ENCODE assay signal across 1 cellular context in genomic region chr2:157247068-157247407, GRCh38.
TF ChIP-seq lines count a peak whose summit lies in the region.

No MANE protein-coding gene starts in this region.

TF ChIP-seq in K562, 482 proteins besides CTCF, POLR2A, EP300 and RAD21 (continued from another document):
- no peak for TF ChIP-seq ZBTB8A (IDR thresholded peaks at IDR 0.05; ENCODE audit: partially characterized antibody)
- TF ChIP-seq FOXK2 (conservative IDR thresholded peaks at IDR 0.05 in 1 of 2, IDR thresholded peaks at IDR 0.05 in 1 of 2; ENCODE audit: low read depth in 2 of 2), result no peak
- no peak for TF ChIP-seq BDP1 (IDR thresholded peaks at IDR 0.05; ENCODE audit: insufficient read depth, insufficient read length)
- TF ChIP-seq RBM15 (IDR thresholded peaks at IDR 0.05; ENCODE audit: insufficient read depth, low read length), result no peak
- TF ChIP-seq MYC (IDR thresholded peaks at IDR 0.05; ENCODE audit: low read depth, low read length), result no peak
- no peak for TF ChIP-seq MYC (CRISPR knock-in tag; IDR thresholded peaks at IDR 0.05; ENCODE audit: borderline replicate concordance, low read depth)
- no peak for TF ChIP-seq NR3C1 (CRISPR knock-in tag; IDR thresholded peaks at IDR 0.05)
